ENCODE assay signal across 1 cellular context in the genomic region with DNA sequence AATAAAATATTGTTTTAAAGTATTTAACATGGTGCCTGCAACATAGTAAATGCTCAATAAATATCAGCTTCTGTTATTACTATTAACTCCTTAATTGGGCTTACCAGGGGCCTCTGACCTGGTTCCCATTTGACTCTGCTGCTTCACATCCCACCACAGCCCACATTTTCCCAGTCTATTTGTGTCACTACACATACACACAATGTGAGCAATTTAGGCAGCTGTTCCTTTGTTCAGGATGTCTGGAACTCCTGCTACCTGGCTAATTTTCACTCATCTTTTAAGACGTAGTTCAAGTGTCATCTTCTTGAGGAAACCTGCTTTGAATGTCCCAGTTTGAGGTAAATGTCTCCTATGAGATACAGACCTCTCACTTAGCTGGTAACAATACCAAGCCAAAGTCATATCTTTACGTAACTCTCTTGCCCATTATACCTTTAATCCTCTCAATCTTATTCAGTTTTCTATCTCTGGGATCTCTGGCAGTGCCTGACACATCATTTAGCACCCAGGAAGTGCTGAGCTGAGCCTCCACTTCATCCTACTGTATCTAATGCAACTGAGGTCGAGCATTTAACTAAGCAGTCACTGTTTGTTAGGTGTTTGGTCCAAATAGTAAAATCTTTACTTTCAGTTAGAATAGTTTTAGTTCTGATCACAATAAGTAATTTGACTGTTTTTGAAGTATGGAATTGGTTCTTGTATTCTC.
TF ChIP-seq lines count a peak whose summit lies in the region.

No MANE protein-coding gene starts in this region.

TF ChIP-seq in IMR-90, 13 proteins besides CTCF, POLR2A, EP300 and RAD21 (continued from another document):
- TF ChIP-seq, protein P1, sequence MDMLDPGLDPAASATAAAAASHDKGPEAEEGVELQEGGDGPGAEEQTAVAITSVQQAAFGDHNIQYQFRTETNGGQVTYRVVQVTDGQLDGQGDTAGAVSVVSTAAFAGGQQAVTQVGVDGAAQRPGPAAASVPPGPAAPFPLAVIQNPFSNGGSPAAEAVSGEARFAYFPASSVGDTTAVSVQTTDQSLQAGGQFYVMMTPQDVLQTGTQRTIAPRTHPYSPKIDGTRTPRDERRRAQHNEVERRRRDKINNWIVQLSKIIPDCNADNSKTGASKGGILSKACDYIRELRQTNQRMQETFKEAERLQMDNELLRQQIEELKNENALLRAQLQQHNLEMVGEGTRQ (IDR thresholded peaks at IDR 0.05; ENCODE audit: low read depth, low read length), result no peak
- TF ChIP-seq CHD1 (IDR thresholded peaks at IDR 0.05; ENCODE audit: low read depth, low read length), result no peak
